Comparison of ENCODE assay signal across 30 cellular contexts in genomic region chr2:23349508-23349907, GRCh38.
"Had no signal": no experiment of that assay in that cellular context is flagged by ENCODE, and none has a peak within 500 bp of the region (broad histone marks: within the 10 kb centered on the region; RNA-seq: fewer than 3 reads in every experiment).

No MANE protein-coding gene starts in this region.

- H3K27ac ChIP-seq: ascending aorta, brain microvascular endothelial cell, cardiac muscle cell had no signal

- H3K4me3 ChIP-seq: adrenal gland, ascending aorta, body of pancreas, breast epithelium, cardiac muscle cell had no signal

- H3K4me1 ChIP-seq: breast epithelium had no signal

- ATAC-seq: activated naive CD4-positive, alpha-beta T cell treated with anti-CD3 and anti-CD28 coated beads, Interleukin-2, amount 50 U/mL, for 72 hours; activated naive CD8-positive, alpha-beta T cell treated with anti-CD3 and anti-CD28 coated beads, Interleukin-2, amount 50 U/mL, for 24 hours; activated T-cell treated with anti-CD3 and anti-CD28 coated beads, Interleukin-2, amount 50 U/mL, for 4 hours; activated T-cell treated with anti-CD3 and anti-CD28 coated beads, Interleukin-2, amount 50 U/mL, for 72 hours; activated T-helper 17 cell treated with anti-CD3 and anti-CD28 coated beads, Interleukin-2, amount 50 U/mL, for 72 hours had no signal

- DNase-seq: activated effector memory CD4-positive, alpha-beta T cell treated with anti-CD3 and anti-CD28 coated beads, Interleukin-2, amount 50 U/mL, for 16 hours; activated effector memory CD4-positive, alpha-beta T cell treated with Interleukin-2 at 50 U/mL for 16 hours; activated gamma-delta T cell; activated gamma-delta T cell treated with Interleukin-2 at 50 U/mL for 16 hours; activated naive CD4-positive, alpha-beta T cell; activated naive CD4-positive, alpha-beta T cell treated with anti-CD3 and anti-CD28 coated beads for 36 hours; activated naive CD4-positive, alpha-beta T cell treated with anti-CD3 and anti-CD28 coated beads, Interleukin-2, amount 10 ng/mL, durations not matched to agents 7 days and 5 days; activated naive CD4-positive, alpha-beta T cell treated with anti-CD3 and anti-CD28 coated beads, Interleukin-2, amount 50 U/mL, for 16 hours; activated naive CD4-positive, alpha-beta T cell treated with Interleukin-2 at 50 U/mL for 16 hours; activated naive CD8-positive, alpha-beta T cell treated with anti-CD3 and anti-CD28 coated beads for 36 hours; activated naive CD8-positive, alpha-beta T cell treated with anti-CD3 and anti-CD28 coated beads, Interleukin-2, amount 10 ng/mL, durations not matched to agents 7 days and 5 days; activated naive CD8-positive, alpha-beta T cell treated with anti-CD3 and anti-CD28 coated beads, Interleukin-2, amount 50 U/mL, for 24 hours; activated T-cell treated with anti-CD3 and anti-CD28 coated beads for 4 hours; activated T-cell treated with anti-CD3 and anti-CD28 coated beads, Interleukin-2, amount 50 U/mL, for 1 hour; activated T-cell treated with anti-CD3 and anti-CD28 coated beads, Interleukin-2, amount 50 U/mL, for 24 hours; activated T-cell treated with anti-CD3 and anti-CD28 coated beads, Interleukin-2, amount 50 U/mL, for 4 hours; activated T-cell treated with anti-CD3 and anti-CD28 coated beads, Interleukin-2, amount 50 U/mL, for 48 hours; activated T-cell treated with anti-CD3 and anti-CD28 coated beads, Interleukin-2, amount 50 U/mL, for 72 hours; adrenal gland; amniotic stem cell; aorta; body of pancreas; central memory CD4-positive, alpha-beta T cell; cerebellar nuclear complex had no signal

- H3K9me3 ChIP-seq: adrenal gland, ascending aorta, body of pancreas, breast epithelium had no signal

- H3K36me3 ChIP-seq: adrenal gland, ascending aorta, brain microvascular endothelial cell, breast epithelium, cardiac muscle cell had no signal

- H3K27me3 ChIP-seq: adrenal gland, ascending aorta, body of pancreas, brain microvascular endothelial cell, breast epithelium, cardiac muscle cell had no signal
